ENCODE assay signal across 21 cellular contexts in the genomic region with DNA sequence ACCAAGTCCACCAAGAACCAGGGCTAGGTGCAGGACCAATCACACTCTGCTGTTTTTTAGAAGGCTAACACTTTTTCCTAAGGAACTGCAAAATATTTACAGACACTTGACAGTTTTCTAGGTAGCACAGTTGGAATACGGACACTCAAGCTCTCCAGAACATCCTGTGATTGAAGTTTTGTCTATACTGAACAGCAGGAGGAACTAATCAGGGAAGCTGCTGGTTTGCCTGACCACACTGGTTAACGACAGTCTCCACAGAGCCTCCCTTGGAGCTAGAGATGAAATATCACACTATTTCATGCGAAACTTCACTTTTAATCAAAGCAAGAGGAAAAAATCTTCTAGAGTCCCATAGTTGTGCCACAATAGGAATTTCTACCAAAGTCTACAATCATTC.
DNase-seq lines count a peak whose midpoint lies in the region; ATAC-seq and TF ChIP-seq lines count a peak whose summit lies in the region.
"Had no signal": no experiment of that assay in that cellular context is flagged by ENCODE, and none has a peak within 500 bp of the region (broad histone marks: within the 10 kb centered on the region; RNA-seq: fewer than 3 reads in every experiment).

No MANE protein-coding gene starts in this region.

- no peak for TF ChIP-seq POLR2A in testis (IDR thresholded peaks at IDR 0.05)

- H3K27me3 Mint-ChIP-seq in activated CD4-positive, alpha-beta T cell treated with anti-CD3 and anti-CD28 coated beads for 36 hours = no peaks in the 10 kb centered on the region
- H3K27me3 Mint-ChIP-seq: activated CD8-positive, alpha-beta memory T cell treated with anti-CD3 and anti-CD28 coated beads, Interleukin-2, amount 10 ng/mL, durations not matched to agents 7 days and 5 days had no signal

- H3K4me3 ChIP-seq in stomach smooth muscle (ENCODE audit: low read length in 2 of 2) (no peak overlapping the region), testis (no peak overlapping the region)
- H3K4me3 ChIP-seq: thyroid gland had no signal

- H3K36me3 ChIP-seq in stomach smooth muscle (ENCODE audit: control insufficient read depth in 2 of 2, insufficient read depth in 2 of 2, low read length in 2 of 2) (no peaks in the 10 kb centered on the region), testis (ENCODE audit: low read depth, missing control alignments) (no peaks in the 10 kb centered on the region)
- H3K36me3 ChIP-seq: thyroid gland had no signal

- DNase-seq in NCI-H2081 (lab: John Stamatoyannopoulos, UW) (peak; percentile 12 to 65), NCI-H2081 treated with DMSO at 0.1 percent for 48 hours (lab: John Stamatoyannopoulos, UW) (no peak), OCI-M1 (lab: John Stamatoyannopoulos, UW) (peak; percentile 53), fibroblast of gingiva (ENCODE audit: low read depth) (peak; percentile 4), ureter (ENCODE audit: low spot score) (no peak), testis (no peak)
- DNase-seq in activated CD4-positive, alpha-beta T cell treated with anti-CD3 and anti-CD28 coated beads for 36 hours = no peak
- DNase-seq: activated CD8-positive, alpha-beta memory T cell treated with anti-CD3 and anti-CD28 coated beads, Interleukin-2, amount 10 ng/mL, durations not matched to agents 7 days and 5 days; activated gamma-delta T cell; cortex of kidney; GDM1; H9; head of caudate nucleus; islet precursor cell; NCI-H1105; NCI-H446 treated with DMSO at 0.1 percent for 48 hours; occipital lobe; stimulated activated CD4-positive, alpha-beta T cell treated with anti-CD3 and anti-CD28 coated beads, Interleukin-4, amount 100 ng/mL, for 4 hours; thyroid gland had no signal

- no peak overlapping the region for H3K27ac Mint-ChIP-seq in activated CD4-positive, alpha-beta T cell treated with anti-CD3 and anti-CD28 coated beads for 36 hours
- H3K27ac Mint-ChIP-seq: activated CD8-positive, alpha-beta memory T cell treated with anti-CD3 and anti-CD28 coated beads, Interleukin-2, amount 10 ng/mL, durations not matched to agents 7 days and 5 days had no signal

- H3K9me3 Mint-ChIP-seq in activated CD4-positive, alpha-beta T cell treated with anti-CD3 and anti-CD28 coated beads for 36 hours (ENCODE audit: low read depth) = peaks cover under 1% of the 10 kb centered on the region
- H3K9me3 Mint-ChIP-seq: H9 had no signal

- H3K27me3 ChIP-seq in stomach smooth muscle (ENCODE audit: control insufficient read depth in 1 of 2, insufficient read depth in 2 of 2, low read length in 2 of 2) (no peaks in the 10 kb centered on the region), testis (no peaks in the 10 kb centered on the region)
- H3K27me3 ChIP-seq: thyroid gland had no signal

- H3K9ac ChIP-seq in stomach smooth muscle (ENCODE audit: low read length in 2 of 2) = no peak overlapping the region

- intact Hi-C loops in testis (cut with DNase I; ENCODE audit: low total_unique reads) = no loop called here
- intact Hi-C loops in activated CD4-positive, alpha-beta T cell treated with anti-CD3 and anti-CD28 coated beads for 36 hours (cut with DNase I, micrococcal nuclease) = no loop called here

- 78 to 79% methylated on average over 3 of the region's 3 CpGs for WGBS in testis, 2 donors

- no peak overlapping the region for H3K4me3 Mint-ChIP-seq in activated CD4-positive, alpha-beta T cell treated with anti-CD3 and anti-CD28 coated beads for 36 hours
- H3K4me3 Mint-ChIP-seq: activated CD8-positive, alpha-beta memory T cell treated with anti-CD3 and anti-CD28 coated beads, Interleukin-2, amount 10 ng/mL, durations not matched to agents 7 days and 5 days; H9 had no signal

- peak overlapping the region; percentile 59 for H3K27ac ChIP-seq in stomach smooth muscle (ENCODE audit: low read length)
- no peak overlapping the region for H3K27ac ChIP-seq in testis

- POLR2A ChIA-PET in activated CD4-positive, alpha-beta T cell treated with anti-CD3 and anti-CD28 coated beads for 36 hours (lab: Charles Lee) = no interaction called here

- H3K4me1 ChIP-seq in stomach smooth muscle (ENCODE audit: control insufficient read depth, insufficient read depth, low read length) = peaks cover 32% of the 10 kb centered on the region
- peaks cover 20% of the 10 kb centered on the region for H3K4me1 ChIP-seq in testis

- H3K36me3 Mint-ChIP-seq in activated CD4-positive, alpha-beta T cell treated with anti-CD3 and anti-CD28 coated beads for 36 hours (ENCODE audit: low read depth) = no peaks in the 10 kb centered on the region
- H3K36me3 Mint-ChIP-seq: activated CD8-positive, alpha-beta memory T cell treated with anti-CD3 and anti-CD28 coated beads, Interleukin-2, amount 10 ng/mL, durations not matched to agents 7 days and 5 days had no signal

- peaks cover 37% of the 10 kb centered on the region for H3K4me1 Mint-ChIP-seq in activated CD4-positive, alpha-beta T cell treated with anti-CD3 and anti-CD28 coated beads for 36 hours

- ATAC-seq in activated CD4-positive, alpha-beta T cell treated with anti-CD3 and anti-CD28 coated beads for 36 hours = no peak
- ATAC-seq: activated CD4-positive, CD25-positive, alpha-beta regulatory T cell treated with anti-CD3 and anti-CD28 coated beads, Interleukin-2, amount 50 U/mL, for 24 hours; activated CD8-positive, alpha-beta memory T cell treated with anti-CD3 and anti-CD28 coated beads, Interleukin-2, amount 10 ng/mL, durations not matched to agents 7 days and 5 days had no signal

- H3K9me3 ChIP-seq in stomach smooth muscle (ENCODE audit: control insufficient read depth in 2 of 2, low read length in 2 of 2) (no peaks in the 10 kb centered on the region), testis (no peaks in the 10 kb centered on the region)
- H3K9me3 ChIP-seq: thyroid gland had no signal

- CTCF ChIA-PET in activated CD4-positive, alpha-beta T cell treated with anti-CD3 and anti-CD28 coated beads for 36 hours (lab: Charles Lee) = interaction anchor here (0.7 kb wide), 1 partner anchor 446 kb away, joined by 3 read pairs; no protein-coding TSS in a partner anchor

- TF ChIP-seq CTCF in testis (IDR thresholded peaks at IDR 0.05) = no peak

Comparison
In these comparisons a context has a peak if more than half of its experiments do, and no peak if none do; other contexts are left out.
1. DNase-seq: peak in NCI-H2081 (2 of 2), OCI-M1 (single experiment) and fibroblast of gingiva (single experiment); none in NCI-H2081 treated with DMSO at 0.1 percent for 48 hours (single experiment), ureter (single experiment), testis (single experiment) and activated CD4-positive, alpha-beta T cell treated with anti-CD3 and anti-CD28 coated beads for 36 hours (single experiment).